In the genomic region with DNA sequence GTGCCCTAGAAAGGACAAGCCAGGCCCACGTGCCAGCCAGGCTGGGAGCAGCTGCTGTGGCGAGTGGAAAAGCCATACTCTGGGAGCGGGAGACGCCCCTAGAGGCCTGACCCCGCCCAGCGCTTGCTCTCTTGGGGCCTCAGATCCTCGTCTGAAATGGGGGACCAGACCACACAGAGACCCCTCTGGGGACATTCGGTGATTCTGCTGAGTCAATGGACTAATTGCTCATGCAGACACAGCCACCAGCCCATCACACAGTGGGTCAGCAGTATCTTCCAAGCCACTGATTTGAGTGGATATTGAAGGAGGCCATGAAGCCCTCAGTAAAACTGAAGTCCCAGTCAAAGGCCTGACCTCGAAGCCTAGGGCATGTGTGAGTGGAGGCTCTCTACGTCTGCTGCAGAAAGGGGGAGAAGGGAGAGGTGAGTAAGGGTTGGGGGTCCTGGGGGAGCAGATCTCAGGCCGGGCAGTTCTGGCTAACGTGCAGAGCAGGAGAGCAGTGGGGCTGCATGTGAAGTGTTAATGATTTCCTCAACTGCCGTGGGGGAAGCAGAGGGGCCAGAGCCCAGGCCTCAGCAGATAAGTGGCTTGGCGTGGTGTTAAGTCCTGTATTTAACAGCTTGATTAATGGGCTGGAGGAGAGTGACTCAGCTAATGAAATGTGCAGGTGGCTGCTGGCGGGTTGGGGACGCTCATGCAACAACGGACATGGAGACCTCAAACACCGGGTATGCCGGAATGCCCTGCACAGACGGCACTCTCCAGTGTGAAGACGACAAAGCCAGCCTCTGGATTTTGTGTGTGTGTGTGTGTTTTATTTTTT, we compare ENCODE assay signal across 18 cellular contexts.
DNase-seq lines count a peak whose midpoint lies in the region; ATAC-seq, FAIRE-seq and TF ChIP-seq lines count a peak whose summit lies in the region.
"Had no signal": no experiment of that assay in that cellular context is flagged by ENCODE, and none has a peak within 500 bp of the region (broad histone marks: within the 10 kb centered on the region; RNA-seq: fewer than 3 reads in every experiment).

No MANE protein-coding gene starts in this region.

- no TSS peak for BruUV-seq in K562 (replicated peaks; lab: Mats Ljungman, UMichigan)

- H3K9me3 ChIP-seq in K562 (replicated peaks; ENCODE audit: control insufficient read depth, insufficient read depth, low read depth, low read length), result no peaks in the 10 kb centered on the region

- H3K79me2 ChIP-seq in K562 (ENCODE audit: control insufficient read depth, insufficient read depth, low read length), result no peaks in the 10 kb centered on the region

- TF ChIP-seq CTCF in K562 (IDR thresholded peaks at IDR 0.05 in 2 of 3, conservative IDR thresholded peaks at IDR 0.05 in 1 of 3; ENCODE audit: insufficient read depth in 2 of 3, low read depth in 1 of 3, low read length in 3 of 3), result no peak
- no peak for TF ChIP-seq CTCF in D721Med (IDR thresholded peaks at IDR 0.05; ENCODE audit: insufficient read depth, missing control alignments)

- no peak overlapping the region for H3K4me2 ChIP-seq in K562 (ENCODE audit: insufficient read depth, low read length)

- no peak for TF ChIP-seq EP300 in K562 (IDR thresholded peaks at IDR 0.05; ENCODE audit: low read length)

- peak; percentile 64 for ATAC-seq in K562
- ATAC-seq in HG02610 (IDR thresholded peaks at IDR 0.05; ENCODE audit: unreplicated experiment), result no peak
- ATAC-seq in Right ventricle myocardium superior (ENCODE audit: poor library complexity), result no peak
- ATAC-seq: Panc1, Right ventricle myocardium inferior had no signal

- H3K9ac ChIP-seq in K562 (ENCODE audit: insufficient read depth in 1 of 2, low read depth in 2 of 2, low read length in 2 of 2), result no peak overlapping the region

- in situ Hi-C loops in K562 (cut with MboI), result no loop called here

- no peaks in the 10 kb centered on the region for H3K36me3 ChIP-seq in K562 (ENCODE audit: control insufficient read depth, insufficient read depth, low read length)

- POLR2A ChIA-PET in K562 (lab: Yijun Ruan, JAX), result no interaction called here

- no peak overlapping the region for H3K27ac ChIP-seq in K562 (ENCODE audit: extremely low read depth, low read depth, low read length)
- H3K27ac ChIP-seq: C4-2B had no signal

- no peaks in the 10 kb centered on the region for H3K9me1 ChIP-seq in K562 (ENCODE audit: control insufficient read depth, insufficient read depth, low read length)

- TF ChIP-seq POLR2A in K562 (conservative IDR thresholded peaks at IDR 0.05), result no peak

- peak; percentile 4 for FAIRE-seq in HTR-8/SVneo (lab: Jason Lieb, UNC)
- no peak for FAIRE-seq in K562 (lab: Jason Lieb, UNC)
- FAIRE-seq in D721Med (lab: Jason Lieb, UNC), result no peak
- FAIRE-seq: GM19239, H54 had no signal

- no peaks in the 10 kb centered on the region for H3K27me3 ChIP-seq in K562 (ENCODE audit: control insufficient read depth in 2 of 2, insufficient read depth in 2 of 2, low read length in 2 of 2)

- H2AFZ ChIP-seq in K562 (ENCODE audit: low read depth, low read length), result no peak overlapping the region

- H3K4me1 ChIP-seq in K562 (replicated peaks in 1 of 2; ENCODE audit: control insufficient read depth in 2 of 2, insufficient read depth in 2 of 2, low read length in 2 of 2), result peaks cover 0 to 6% of the 10 kb centered on the region in 2 experiments; a peak in 4 of 5 replicates

- WGBS in K562 (ENCODE audit: insufficient coverage, low coverage, missing lambda C conversion rate), result 1% methylated on average over 15 of the region's 21 CpGs

- peak; percentile 68 for DNase-seq in A172 (ENCODE audit: low spot score)
- DNase-seq in HTR-8/SVneo (ENCODE audit: insufficient read length, low spot score), result no peak
- DNase-seq in NCI-H82 (lab: John Stamatoyannopoulos, UW), result peak; percentile 94
- peak in 2 of 4 experiments; percentile 6 to 21 for DNase-seq in K562 (ENCODE audit: extremely low read depth in 1 of 4, low spot score in 3 of 4)
- DNase-seq in D721Med (ENCODE audit: insufficient read length, low spot score), result no peak
- no peak for DNase-seq in superior temporal gyrus (ENCODE audit: extremely low spot score)
- DNase-seq in Right ventricle myocardium superior, result no peak
- DNase-seq: DMS53, Kasumi-1, NCI-H1436, NCI-H2029 treated with DMSO at 0.1 percent for 48 hours, NCI-H526 had no signal

- TF ChIP-seq RAD21 in K562 (CRISPR knock-in tag; conservative IDR thresholded peaks at IDR 0.05 in 1 of 2, IDR thresholded peaks at IDR 0.05 in 1 of 2), result no peak

- no peaks in the 10 kb centered on the region for H4K20me1 ChIP-seq in K562 (replicated peaks; ENCODE audit: control insufficient read depth, insufficient read depth, low read length)

- intact Hi-C loops in K562 (cut with micrococcal nuclease), result no loop called here
- intact Hi-C loops in Right ventricle myocardium superior (cut with DNase I), result no loop called here

- H3K4me3 ChIP-seq in K562, result no peak overlapping the region

- CTCF ChIA-PET in K562 (lab: Yijun Ruan, JAX; ENCODE audit: low intra/inter-chr PET ratio), result no interaction called here

TF ChIP-seq in K562, 482 proteins besides CTCF, POLR2A, EP300 and RAD21 (continues in another document):
- TF ChIP-seq NFE2 (IDR thresholded peaks at IDR 0.05; ENCODE audit: low read depth) (peak; percentile 75), CREBBP (IDR thresholded peaks at IDR 0.05; ENCODE audit: low read depth, low read length) (no peak), ZNF785 (CRISPR knock-in tag; IDR thresholded peaks at IDR 0.05) (no peak), C11orf30 (IDR thresholded peaks at IDR 0.05; ENCODE audit: low read depth) (peak; percentile 19; the same call in 1 of the 2 replicates), TRIM28 (IDR thresholded peaks at IDR 0.05) (no peak), E2F3 (CRISPR knock-in tag; IDR thresholded peaks at IDR 0.05) (no peak), CCAR2 (IDR thresholded peaks at IDR 0.05; ENCODE audit: low read depth, low read length) (no peak), CBFA2T3 (IDR thresholded peaks at IDR 0.05) (peak; percentile 31; the same call in 1 of the 2 replicates), FIP1L1 (IDR thresholded peaks at IDR 0.05; ENCODE audit: low read depth, low read length, poor library complexity, severe bottlenecking) (no peak), ZNF586 (CRISPR knock-in tag; conservative IDR thresholded peaks at IDR 0.05) (no peak), JUND (IDR thresholded peaks at IDR 0.05; ENCODE audit: borderline replicate concordance, low read depth, low read length) (0 out of 2 replicates have a peak, but pooled peaks have one; percentile 25), JUND (tag; IDR thresholded peaks at IDR 0.05; ENCODE audit: borderline replicate concordance, low read depth, low read length) (no peak), FOS (IDR thresholded peaks at IDR 0.05; ENCODE audit: extremely low read depth, insufficient read length) (no peak), CBFA2T2 (conservative IDR thresholded peaks at IDR 0.05) (0 out of 2 replicates have a peak, but pooled peaks have one; percentile 7), ZNF212 (CRISPR knock-in tag; IDR thresholded peaks at IDR 0.05) (no peak), GATAD2B (IDR thresholded peaks at IDR 0.05; ENCODE audit: borderline replicate concordance) (no peak), MEIS2 (IDR thresholded peaks at IDR 0.05; ENCODE audit: partially characterized antibody) (peak; percentile 67)
- TF ChIP-seq, protein P1, sequence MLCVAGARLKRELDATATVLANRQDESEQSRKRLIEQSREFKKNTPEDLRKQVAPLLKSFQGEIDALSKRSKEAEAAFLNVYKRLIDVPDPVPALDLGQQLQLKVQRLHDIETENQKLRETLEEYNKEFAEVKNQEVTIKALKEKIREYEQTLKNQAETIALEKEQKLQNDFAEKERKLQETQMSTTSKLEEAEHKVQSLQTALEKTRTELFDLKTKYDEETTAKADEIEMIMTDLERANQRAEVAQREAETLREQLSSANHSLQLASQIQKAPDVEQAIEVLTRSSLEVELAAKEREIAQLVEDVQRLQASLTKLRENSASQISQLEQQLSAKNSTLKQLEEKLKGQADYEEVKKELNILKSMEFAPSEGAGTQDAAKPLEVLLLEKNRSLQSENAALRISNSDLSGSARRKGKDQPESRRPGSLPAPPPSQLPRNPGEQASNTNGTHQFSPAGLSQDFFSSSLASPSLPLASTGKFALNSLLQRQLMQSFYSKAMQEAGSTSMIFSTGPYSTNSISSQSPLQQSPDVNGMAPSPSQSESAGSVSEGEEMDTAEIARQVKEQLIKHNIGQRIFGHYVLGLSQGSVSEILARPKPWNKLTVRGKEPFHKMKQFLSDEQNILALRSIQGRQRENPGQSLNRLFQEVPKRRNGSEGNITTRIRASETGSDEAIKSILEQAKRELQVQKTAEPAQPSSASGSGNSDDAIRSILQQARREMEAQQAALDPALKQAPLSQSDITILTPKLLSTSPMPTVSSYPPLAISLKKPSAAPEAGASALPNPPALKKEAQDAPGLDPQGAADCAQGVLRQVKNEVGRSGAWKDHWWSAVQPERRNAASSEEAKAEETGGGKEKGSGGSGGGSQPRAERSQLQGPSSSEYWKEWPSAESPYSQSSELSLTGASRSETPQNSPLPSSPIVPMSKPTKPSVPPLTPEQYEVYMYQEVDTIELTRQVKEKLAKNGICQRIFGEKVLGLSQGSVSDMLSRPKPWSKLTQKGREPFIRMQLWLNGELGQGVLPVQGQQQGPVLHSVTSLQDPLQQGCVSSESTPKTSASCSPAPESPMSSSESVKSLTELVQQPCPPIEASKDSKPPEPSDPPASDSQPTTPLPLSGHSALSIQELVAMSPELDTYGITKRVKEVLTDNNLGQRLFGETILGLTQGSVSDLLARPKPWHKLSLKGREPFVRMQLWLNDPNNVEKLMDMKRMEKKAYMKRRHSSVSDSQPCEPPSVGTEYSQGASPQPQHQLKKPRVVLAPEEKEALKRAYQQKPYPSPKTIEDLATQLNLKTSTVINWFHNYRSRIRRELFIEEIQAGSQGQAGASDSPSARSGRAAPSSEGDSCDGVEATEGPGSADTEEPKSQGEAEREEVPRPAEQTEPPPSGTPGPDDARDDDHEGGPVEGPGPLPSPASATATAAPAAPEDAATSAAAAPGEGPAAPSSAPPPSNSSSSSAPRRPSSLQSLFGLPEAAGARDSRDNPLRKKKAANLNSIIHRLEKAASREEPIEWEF (CRISPR knock-in tag; IDR thresholded peaks at IDR 0.05), result no peak
- TF ChIP-seq, protein P2, sequence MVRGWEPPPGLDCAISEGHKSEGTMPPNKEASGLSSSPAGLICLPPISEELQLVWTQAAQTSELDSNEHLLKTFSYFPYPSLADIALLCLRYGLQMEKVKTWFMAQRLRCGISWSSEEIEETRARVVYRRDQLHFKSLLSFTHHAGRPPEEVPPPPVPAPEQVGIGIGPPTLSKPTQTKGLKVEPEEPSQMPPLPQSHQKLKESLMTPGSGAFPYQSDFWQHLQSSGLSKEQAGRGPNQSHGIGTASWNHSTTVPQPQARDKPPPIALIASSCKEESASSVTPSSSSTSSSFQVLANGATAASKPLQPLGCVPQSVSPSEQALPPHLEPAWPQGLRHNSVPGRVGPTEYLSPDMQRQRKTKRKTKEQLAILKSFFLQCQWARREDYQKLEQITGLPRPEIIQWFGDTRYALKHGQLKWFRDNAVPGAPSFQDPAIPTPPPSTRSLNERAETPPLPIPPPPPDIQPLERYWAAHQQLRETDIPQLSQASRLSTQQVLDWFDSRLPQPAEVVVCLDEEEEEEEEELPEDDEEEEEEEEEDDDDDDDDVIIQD (CRISPR knock-in tag; IDR thresholded peaks at IDR 0.05), result no peak

Comparison
In these comparisons a context has a peak if more than half of its experiments do, and no peak if none do; other contexts are left out.
1. DNase-seq: peak in A172 (single experiment) and NCI-H82 (single experiment); none in HTR-8/SVneo (single experiment), D721Med (single experiment), superior temporal gyrus (single experiment) and Right ventricle myocardium superior (single experiment).